ENCODE assay signal across 19 cellular contexts in genomic region chr3:124883766-124884473, GRCh38. TPM values are rescaled to one million over a fixed set of nuclear protein-coding genes. Genes with fewer than 3 reads are reported as not detected.
DNase-seq lines count a peak whose midpoint lies in the region; ATAC-seq and TF ChIP-seq lines count a peak whose summit lies in the region.
"Had no signal": no experiment of that assay in that cellular context is flagged by ENCODE, and none has a peak within 500 bp of the region (broad histone marks: within the 10 kb centered on the region; RNA-seq: fewer than 3 reads in every experiment).

No MANE protein-coding gene starts in this region.

- H3K4me3 ChIP-seq in ACC112 (ENCODE audit: low read depth, low read length) (peak overlapping the region; percentile 84; the same call in 1 of the 2 replicates), MG63 (no peak overlapping the region), ectodermal cell (ENCODE audit: insufficient read depth, low read depth, low read length) (no peak overlapping the region), H7 (ENCODE audit: insufficient read depth, low read depth, low read length) (no peak overlapping the region)
- H3K4me3 ChIP-seq: upper lobe of right lung had no signal

- H3K9me3 ChIP-seq in MG63 (no peaks in the 10 kb centered on the region), ectodermal cell (ENCODE audit: control insufficient read depth, low read length) (no peaks in the 10 kb centered on the region)
- H3K9me3 ChIP-seq: upper lobe of right lung had no signal

- peaks cover 64% of the 10 kb centered on the region for H3K79me2 ChIP-seq in ACC112 (ENCODE audit: control insufficient read depth, insufficient read depth, low read length, unreplicated experiment)

- no peak for TF ChIP-seq CTCF in neural crest cell (conservative IDR thresholded peaks at IDR 0.05)

- ATAC-seq in GM18870 (IDR thresholded peaks at IDR 0.05; ENCODE audit: unreplicated experiment), result no peak
- ATAC-seq: T-cell, upper lobe of right lung had no signal

- H3K27me3 ChIP-seq in ACC112 (ENCODE audit: insufficient read depth, low read length), result no peaks in the 10 kb centered on the region
- H3K27me3 ChIP-seq in MG63, result no peaks in the 10 kb centered on the region
- peaks cover 26% of the 10 kb centered on the region for H3K27me3 ChIP-seq in ectodermal cell (ENCODE audit: control insufficient read depth, insufficient read depth, low read length, poor library complexity, severe bottlenecking)
- no peaks in the 10 kb centered on the region for H3K27me3 ChIP-seq in H7 (ENCODE audit: control insufficient read depth, insufficient read depth, low read length)
- H3K27me3 ChIP-seq: upper lobe of right lung had no signal

- peak overlapping the region; percentile 79 for H3K27ac Mint-ChIP-seq in neural crest cell (ENCODE audit: unreplicated experiment)
- H3K27ac Mint-ChIP-seq: activated CD4-positive, alpha-beta T cell treated with anti-CD3 and anti-CD28 coated beads, Interleukin-2, amount 10 ng/mL, durations not matched to agents 7 days and 5 days; naive B cell; T-cell had no signal

- no peaks in the 10 kb centered on the region for H3K9me3 Mint-ChIP-seq in neural crest cell
- H3K9me3 Mint-ChIP-seq: activated CD4-positive, alpha-beta T cell treated with anti-CD3 and anti-CD28 coated beads, Interleukin-2, amount 10 ng/mL, durations not matched to agents 7 days and 5 days; T-cell had no signal

- H3K27ac ChIP-seq in ACC112 (ENCODE audit: low read depth, low read length) (peak overlapping the region; percentile 64), ectodermal cell (ENCODE audit: insufficient read depth, low read depth, low read length, poor library complexity, severe bottlenecking) (peak overlapping the region; percentile 41)
- H3K27ac ChIP-seq: upper lobe of right lung had no signal

- peak overlapping the region; percentile 95 for H3K4me3 Mint-ChIP-seq in neural crest cell
- H3K4me3 Mint-ChIP-seq: activated CD4-positive, alpha-beta T cell treated with anti-CD3 and anti-CD28 coated beads, Interleukin-2, amount 10 ng/mL, durations not matched to agents 7 days and 5 days had no signal

- H3K36me3 ChIP-seq in ACC112 (ENCODE audit: insufficient read depth, low read length) (no peaks in the 10 kb centered on the region), MG63 (no peaks in the 10 kb centered on the region), ectodermal cell (ENCODE audit: control insufficient read depth, insufficient read depth, low read length) (no peaks in the 10 kb centered on the region), H7 (replicated peaks; ENCODE audit: control insufficient read depth, insufficient read depth, low read length) (no peaks in the 10 kb centered on the region; the same call in 1 of the 2 replicates)
- H3K36me3 ChIP-seq: upper lobe of right lung had no signal

- WGBS in ectodermal cell, 2 experiments, result 42 to 45% methylated on average over 7 of the region's 7 CpGs

- DNase-seq in MG63 (peak; percentile 55), neural crest cell (ENCODE audit: low read depth, low spot score) (no peak), RPMI8226 (no peak), NCI-H187 (lab: John Stamatoyannopoulos, UW) (no peak), H7 (no peak)
- DNase-seq: activated CD4-positive, alpha-beta T cell treated with anti-CD3 and anti-CD28 coated beads, Interleukin-2, amount 10 ng/mL, durations not matched to agents 7 days and 5 days; activated effector memory CD4-positive, alpha-beta T cell treated with anti-CD3 and anti-CD28 coated beads, Interleukin-2, amount 50 U/mL, for 16 hours; DMS79 treated with DMSO at 0.1 percent for 48 hours; HCEC 1CT; KBM-7; kidney glomerular epithelial cell; naive B cell; NCI-H2081 treated with DMSO at 0.1 percent for 48 hours; small intestine; T-cell; upper lobe of right lung had no signal

- no peak overlapping the region for H2AFZ ChIP-seq in ACC112 (ENCODE audit: low read length, unreplicated experiment)

- peaks cover 67% of the 10 kb centered on the region for H3K4me1 Mint-ChIP-seq in neural crest cell

- H3K4me1 ChIP-seq in ACC112 (ENCODE audit: control insufficient read depth, insufficient read depth, low read length, unreplicated experiment) (peaks cover 48% of the 10 kb centered on the region), ectodermal cell (ENCODE audit: control insufficient read depth, insufficient read depth, low read length) (peaks cover 31% of the 10 kb centered on the region)

- H3K27me3 Mint-ChIP-seq in neural crest cell (ENCODE audit: low read depth), result peaks cover 12% of the 10 kb centered on the region

- H3K36me3 Mint-ChIP-seq in neural crest cell (ENCODE audit: low read depth), result no peaks in the 10 kb centered on the region
- H3K36me3 Mint-ChIP-seq: naive B cell, T-cell had no signal

RNA-seq across cellular contexts. Expression of gene ITGB5, which starts 3.2 kb away (rescaled TPM):
- total RNA-seq in MG63 (2014; rRNA removed; shearing (Covaris generic); ENCODE audit: low replicate concordance), result 115 and 121 TPM in 2 replicates
- 33.1 TPM for polyA plus RNA-seq in ectodermal cell (2013, experiment 1 of 4)
- polyA plus RNA-seq in ectodermal cell (2013, experiment 2 of 4), result 33.6 TPM
- 29.8 TPM for polyA plus RNA-seq in ectodermal cell (2013, experiment 3 of 4)
- 27.7 TPM for polyA plus RNA-seq in ectodermal cell (2013, experiment 4 of 4)
- 66.1 and 81.9 TPM in 2 replicates for total RNA-seq in neural crest cell
- total RNA-seq in H7 (2014; rRNA removed; shearing (Covaris generic)), result 377 and 459 TPM in 2 replicates

RNA-seq across cellular contexts. Expression of gene MUC13, which starts 50.6 kb away (rescaled TPM):
- not detected in 2 replicates for total RNA-seq in MG63 (2014; rRNA removed; shearing (Covaris generic); ENCODE audit: low replicate concordance)
- polyA plus RNA-seq in ectodermal cell (2013, experiment 1 of 4), result not detected
- polyA plus RNA-seq in ectodermal cell (2013, experiment 2 of 4), result not detected
- polyA plus RNA-seq in ectodermal cell (2013, experiment 3 of 4), result not detected
- polyA plus RNA-seq in ectodermal cell (2013, experiment 4 of 4), result not detected
- total RNA-seq in neural crest cell, result not detected in 2 replicates
- 0.04 TPM in 1 of 2 replicates, not detected in the other for total RNA-seq in H7 (2014; rRNA removed; shearing (Covaris generic))
- total RNA-seq: activated CD4-positive, alpha-beta T cell treated with anti-CD3 and anti-CD28 coated beads, Interleukin-2, amount 10 ng/mL, durations not matched to agents 7 days and 5 days; upper lobe of right lung had no signal
